8 cellular contexts compared by ENCODE assay signal in the genomic region with DNA sequence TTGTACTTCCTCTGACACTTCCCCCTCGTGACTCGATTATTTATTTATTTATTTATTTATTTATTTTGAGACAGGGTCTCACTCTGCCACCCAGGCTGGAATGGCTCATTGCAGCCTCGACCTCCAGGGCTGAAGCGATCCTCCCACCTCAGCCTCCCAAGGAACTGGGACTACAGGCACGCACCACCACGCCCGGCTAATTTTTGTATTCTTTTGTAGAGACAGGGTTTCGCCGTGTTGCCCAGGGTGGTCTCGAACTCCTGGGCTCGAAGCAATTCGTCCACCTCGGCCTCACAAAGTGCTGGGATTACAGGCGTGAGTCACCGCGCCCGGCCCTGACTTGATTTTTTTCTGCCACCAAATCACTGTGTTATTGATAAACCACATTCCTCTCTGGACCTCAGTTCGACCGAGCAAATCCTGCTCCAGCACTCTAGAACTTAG. TPM values are rescaled to one million over a fixed set of nuclear protein-coding genes. Genes with fewer than 3 reads are reported as not detected.
DNase-seq lines count a peak whose midpoint lies in the region; ATAC-seq and TF ChIP-seq lines count a peak whose summit lies in the region.

No MANE protein-coding gene starts in this region.

- H2AFZ ChIP-seq in Karpas-422 (ENCODE audit: low read length) = peak overlapping the region; percentile 88; the same call in 1 of the 2 replicates
- peak overlapping the region; percentile 57 for H2AFZ ChIP-seq in neuronal stem cell (ENCODE audit: low read length)

- H3K4me1 Mint-ChIP-seq in CD8-positive, alpha-beta T cell (ENCODE audit: low read depth) = peaks cover 50% of the 10 kb centered on the region

- H3K14ac ChIP-seq in neuronal stem cell (ENCODE audit: low read length) = no peak overlapping the region

- peaks cover 34% of the 10 kb centered on the region for H3K4me1 ChIP-seq in CD8-positive, alpha-beta T cell (ENCODE audit: insufficient read depth, low read length)
- H3K4me1 ChIP-seq in Karpas-422 (ENCODE audit: low read length) (peaks cover 32% of the 10 kb centered on the region), neuronal stem cell (ENCODE audit: control insufficient read depth in 2 of 2, insufficient read depth in 1 of 2, low read depth in 1 of 2, low read length in 2 of 2) (peaks cover 23 to 33% of the 10 kb centered on the region in 2 donors)
- H3K4me1 ChIP-seq in effector memory CD4-positive, alpha-beta T cell (ENCODE audit: control insufficient read depth, insufficient read depth, low read length, poor library complexity, severe bottlenecking) = peaks cover 30% of the 10 kb centered on the region

- H4K20me1 ChIP-seq in Karpas-422 (ENCODE audit: insufficient read depth, low read depth, low read length) = peaks cover 28% of the 10 kb centered on the region; the same call in 1 of the 2 replicates

- peaks cover 25% of the 10 kb centered on the region for H3K36me3 ChIP-seq in CD8-positive, alpha-beta T cell (ENCODE audit: insufficient read depth, low read length)
- H3K36me3 ChIP-seq in Karpas-422 (ENCODE audit: insufficient read depth, low read length) = peaks cover 33% of the 10 kb centered on the region
- H3K36me3 ChIP-seq in effector memory CD4-positive, alpha-beta T cell (ENCODE audit: control insufficient read depth, insufficient read depth, low read length) = peaks cover 20% of the 10 kb centered on the region
- peaks cover 37 to 63% of the 10 kb centered on the region in 2 donors for H3K36me3 ChIP-seq in neuronal stem cell (replicated peaks in 1 of 2; ENCODE audit: control insufficient read depth in 2 of 2, insufficient read depth in 2 of 2, low read length in 2 of 2)

- POLR2A ChIA-PET in CD8-positive, alpha-beta T cell (lab: Charles Lee) = interaction anchor here (0.6 to 4.1 kb wide), 20 partner anchors 8 to 421 kb away, joined by 3 to 55 read pairs (median 7); a partner anchor contains a TSS

- no peak for TF ChIP-seq CTCF in CD8-positive, alpha-beta T cell (IDR thresholded peaks at IDR 0.05)

- CTCF ChIA-PET in CD8-positive, alpha-beta T cell (lab: Charles Lee) = interaction anchor here (1.1 to 2.2 kb wide), 9 partner anchors 8 to 234 kb away, joined by 3 to 14 read pairs (median 5); a partner anchor contains a TSS

- no peak overlapping the region for H2BK12ac ChIP-seq in neuronal stem cell (ENCODE audit: low read length)

- H3K9me3 ChIP-seq in CD8-positive, alpha-beta T cell (ENCODE audit: low read length) = no peaks in the 10 kb centered on the region
- H3K9me3 ChIP-seq in Karpas-422 (ENCODE audit: low read length) (no peaks in the 10 kb centered on the region), neuronal stem cell (replicated peaks in 1 of 2; ENCODE audit: control insufficient read depth in 2 of 2, insufficient read depth in 1 of 2, low read depth in 1 of 2, low read length in 2 of 2) (no peaks in the 10 kb centered on the region)
- H3K9me3 ChIP-seq in effector memory CD4-positive, alpha-beta T cell (ENCODE audit: control insufficient read depth, low read length) = no peaks in the 10 kb centered on the region

- H3K79me2 ChIP-seq in Karpas-422 (ENCODE audit: low read length) = peaks cover 28% of the 10 kb centered on the region

- peaks cover 10% of the 10 kb centered on the region for H3K79me1 ChIP-seq in neuronal stem cell (ENCODE audit: low read depth, low read length)

- H3K4ac ChIP-seq in neuronal stem cell (ENCODE audit: low read length) = no peak overlapping the region

- no peak overlapping the region for H2BK5ac ChIP-seq in neuronal stem cell (ENCODE audit: low read length)

- no peaks in the 10 kb centered on the region for H3K9me2 ChIP-seq in Karpas-422 (replicated peaks; ENCODE audit: insufficient read depth, low read length)

- no peak for ATAC-seq in CD8-positive, alpha-beta T cell
- ATAC-seq in GM18511 (IDR thresholded peaks at IDR 0.05; ENCODE audit: unreplicated experiment) (no peak), GM21529 (IDR thresholded peaks at IDR 0.05; ENCODE audit: unreplicated experiment) (no peak), GM21825 (IDR thresholded peaks at IDR 0.05; ENCODE audit: unreplicated experiment) (no peak)

- peak overlapping the region; percentile 96 for H3K9ac ChIP-seq in Karpas-422 (ENCODE audit: low read length)
- H3K9ac ChIP-seq in neuronal stem cell (ENCODE audit: low read depth, low read length, poor library complexity) = no peak overlapping the region

- no CpG with 5 or more reads among the region's 19 CpGs for WGBS in neuronal stem cell (ENCODE audit: extremely low coverage in 2 of 2, insufficient read length in 2 of 2, insufficient replicate concordance in 1 of 2), 2 donors

- H2BK120ac ChIP-seq in neuronal stem cell (ENCODE audit: low read depth, low read length) = no peak overlapping the region

- H3K27me3 Mint-ChIP-seq in CD8-positive, alpha-beta T cell (ENCODE audit: low read depth) = peaks cover 16% of the 10 kb centered on the region

- H3K27ac Mint-ChIP-seq in CD8-positive, alpha-beta T cell = peak overlapping the region; percentile 96

- H3K36me3 Mint-ChIP-seq in CD8-positive, alpha-beta T cell = peaks cover 39% of the 10 kb centered on the region

- H4K91ac ChIP-seq in neuronal stem cell (ENCODE audit: low read depth, low read length, poor library complexity) = no peak overlapping the region

- intact Hi-C loops in CD8-positive, alpha-beta T cell (cut with DNase I, micrococcal nuclease) = loop anchor here (1.0 to 10.0 kb wide), 9 partner anchors 8 to 576 kb away; a partner anchor contains a TSS

- no peak overlapping the region for H4K8ac ChIP-seq in neuronal stem cell (ENCODE audit: low read depth, low read length)

- H2BK15ac ChIP-seq in neuronal stem cell (ENCODE audit: low read length) = no peak overlapping the region

- peak overlapping the region; percentile 98 for H3K4me2 ChIP-seq in Karpas-422 (ENCODE audit: low read depth, low read length, poor library complexity, severe bottlenecking)
- H3K4me2 ChIP-seq in neuronal stem cell (ENCODE audit: insufficient read depth, low read length, poor library complexity, severe bottlenecking) = peak overlapping the region; percentile 51

- no peaks in the 10 kb centered on the region for H3K9me3 Mint-ChIP-seq in CD8-positive, alpha-beta T cell

- H3K18ac ChIP-seq in neuronal stem cell (ENCODE audit: low read length) = peak overlapping the region; percentile 68

- peak overlapping the region; percentile 84 for H3K4me3 ChIP-seq in CD8-positive, alpha-beta T cell (ENCODE audit: low read depth, low read length)
- H3K4me3 ChIP-seq in Karpas-422 (ENCODE audit: low read length) (peak overlapping the region; percentile 95), neuronal stem cell (ENCODE audit: low read length in 2 of 2) (peak overlapping the region; percentile 56 to 89)
- H3K4me3 ChIP-seq in effector memory CD4-positive, alpha-beta T cell (ENCODE audit: insufficient read depth, low read depth, low read length, poor library complexity, severe bottlenecking) = peak overlapping the region; percentile 81

- H3K23ac ChIP-seq in neuronal stem cell (ENCODE audit: low read depth, low read length, poor library complexity) = no peak overlapping the region

- no peak for DNase-seq in CD8-positive, alpha-beta T cell
- no peak for DNase-seq in Karpas-422
- no peak for DNase-seq in effector memory CD4-positive, alpha-beta T cell
- DNase-seq in neuronal stem cell (ENCODE audit: low spot score) = no peak
- DNase-seq in NCI-H82 (lab: John Stamatoyannopoulos, UW) = no peak

- H3K4me3 Mint-ChIP-seq in CD8-positive, alpha-beta T cell = peak overlapping the region; percentile 96

- no peaks in the 10 kb centered on the region for H3K27me3 ChIP-seq in CD8-positive, alpha-beta T cell (ENCODE audit: insufficient read depth, low read length)
- no peaks in the 10 kb centered on the region for H3K27me3 ChIP-seq in Karpas-422 (ENCODE audit: low read length)
- H3K27me3 ChIP-seq in effector memory CD4-positive, alpha-beta T cell (replicated peaks; ENCODE audit: control insufficient read depth, insufficient read depth, low read length, poor library complexity, severe bottlenecking) = peaks cover 4% of the 10 kb centered on the region
- H3K27me3 ChIP-seq in neuronal stem cell (ENCODE audit: control insufficient read depth in 3 of 3, insufficient read depth in 3 of 3, low read depth in 1 of 3, low read length in 3 of 3) = no peaks in the 10 kb centered on the region

- H3K27ac ChIP-seq in CD8-positive, alpha-beta T cell (ENCODE audit: low read depth, low read length) = peak overlapping the region; percentile 82
- H3K27ac ChIP-seq in Karpas-422 (ENCODE audit: low read length) = peak overlapping the region; percentile 92; the same call in 1 of the 2 replicates
- H3K27ac ChIP-seq in effector memory CD4-positive, alpha-beta T cell (ENCODE audit: insufficient read depth, low read length, poor library complexity, severe bottlenecking) = peak overlapping the region; percentile 89
- H3K27ac ChIP-seq in neuronal stem cell (replicated peaks; ENCODE audit: low read length) = peak overlapping the region; percentile 93

- H2AK5ac ChIP-seq in neuronal stem cell (ENCODE audit: low read depth, low read length) = no peak overlapping the region

RNA-seq across cellular contexts. Expression of a gene that starts 0.8 kb away (rescaled TPM):
- 1,000 to 10,000 TPM; 3,569 to 3,587 TPM for total RNA-seq in CD8-positive, alpha-beta T cell
- total RNA-seq in Karpas-422 (2014; rRNA removed; shearing (Covaris generic); ENCODE audit: low replicate concordance) = 1,170 and 1,763 TPM in 2 replicates
- polyA plus RNA-seq in neuronal stem cell (2013, experiment 1 of 2) = 3,397 TPM
- 3,279 TPM for polyA plus RNA-seq in neuronal stem cell (2013, experiment 2 of 2)

RNA-seq across cellular contexts. Expression of a gene that starts 1.3 kb away (rescaled TPM):
- total RNA-seq in CD8-positive, alpha-beta T cell = 10 to 100 TPM; 13.9 to 14.1 TPM
- not detected in 2 replicates for total RNA-seq in Karpas-422 (2014; rRNA removed; shearing (Covaris generic); ENCODE audit: low replicate concordance)
- polyA plus RNA-seq in neuronal stem cell (2013, experiment 1 of 2) = 76.6 TPM
- polyA plus RNA-seq in neuronal stem cell (2013, experiment 2 of 2) = 73.6 TPM

RNA-seq across cellular contexts. Expression of a gene that starts 7.0 kb away (rescaled TPM):
- 1 to 10 TPM in 1 of 2 experiments, under 1 TPM in 1; 0.73 to 1.1 TPM for total RNA-seq in CD8-positive, alpha-beta T cell
- 2.1 and 3.8 TPM in 2 replicates for total RNA-seq in Karpas-422 (2014; rRNA removed; shearing (Covaris generic); ENCODE audit: low replicate concordance)
- polyA plus RNA-seq in neuronal stem cell (2013, experiment 1 of 2) = 9.1 TPM
- 8.3 TPM for polyA plus RNA-seq in neuronal stem cell (2013, experiment 2 of 2)

RNA-seq across cellular contexts. Expression of a gene that starts 7.3 kb away (rescaled TPM):
- 1 to 10 TPM; 2.0 to 2.8 TPM for total RNA-seq in CD8-positive, alpha-beta T cell
- 2.7 and 7.3 TPM in 2 replicates for total RNA-seq in Karpas-422 (2014; rRNA removed; shearing (Covaris generic); ENCODE audit: low replicate concordance)
- polyA plus RNA-seq in neuronal stem cell (2013, experiment 1 of 2) = 24.4 TPM
- 25.2 TPM for polyA plus RNA-seq in neuronal stem cell (2013, experiment 2 of 2)

RNA-seq across cellular contexts. Expression of a gene that starts 9.6 kb away (rescaled TPM):
- total RNA-seq in CD8-positive, alpha-beta T cell = 1 to 10 TPM; 3.4 to 3.6 TPM
- 9.4 and 13.8 TPM in 2 replicates for total RNA-seq in Karpas-422 (2014; rRNA removed; shearing (Covaris generic); ENCODE audit: low replicate concordance)
- polyA plus RNA-seq in neuronal stem cell (2013, experiment 1 of 2) = 4.5 TPM
- polyA plus RNA-seq in neuronal stem cell (2013, experiment 2 of 2) = 4.3 TPM

Comparison
In these comparisons a context has a peak if more than half of its experiments do, and no peak if none do; other contexts are left out.
1. RNA of a gene that starts 1.3 kb away (total RNA-seq): 13.9 to 14.1 TPM in CD8-positive, alpha-beta T cell; not detected in Karpas-422; every median in the first group is over 10 times any median in the second.
2. Peak in every context shown above with its lines, with median percentiles within 50 percentile points of each other: H3K27ac ChIP-seq and H3K4me3 ChIP-seq.